ENCODE assay signal across 21 cellular contexts in the genomic region with DNA sequence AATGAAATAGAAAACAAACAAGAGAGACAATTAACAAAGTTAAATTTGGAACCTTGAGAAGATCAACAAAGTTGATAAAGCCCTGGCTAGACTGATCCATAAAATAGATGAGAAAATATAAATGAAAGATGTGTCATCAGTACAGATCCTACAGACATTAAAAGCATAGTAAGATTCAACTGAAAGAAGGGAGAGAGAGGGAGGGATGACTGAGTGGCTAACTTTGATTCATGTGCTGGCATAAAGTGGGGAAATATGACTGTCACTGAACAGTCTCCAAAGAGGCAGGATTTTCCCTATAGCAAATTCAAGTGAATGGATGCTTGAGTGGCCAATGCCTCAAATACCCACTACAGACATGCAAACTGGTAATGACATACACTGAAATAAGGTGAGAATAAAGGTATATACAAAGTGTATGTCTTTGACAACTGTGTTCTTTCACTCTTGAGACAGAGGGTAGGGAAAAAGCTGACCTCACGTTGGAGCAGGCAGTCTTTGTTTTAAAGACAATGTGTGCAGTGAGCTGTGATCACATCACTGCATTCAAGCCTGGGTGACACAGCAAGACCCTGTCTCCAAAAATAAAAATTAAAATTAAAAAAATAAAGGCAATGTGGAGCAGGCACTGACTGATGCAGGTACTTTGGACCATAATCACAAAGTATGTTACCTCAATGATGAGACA.
"Had no signal": no experiment of that assay in that cellular context is flagged by ENCODE, and none has a peak within 500 bp of the region (broad histone marks: within the 10 kb centered on the region; RNA-seq: fewer than 3 reads in every experiment).

No MANE protein-coding gene starts in this region.

- H3K4me1 ChIP-seq: right atrium auricular region had no signal

- H3K27me3 ChIP-seq: brain microvascular endothelial cell, gastroesophageal sphincter, right atrium auricular region, tibial nerve had no signal

- H3K4me3 ChIP-seq: gastroesophageal sphincter, right atrium auricular region, tibial nerve had no signal

- H3K36me3 ChIP-seq: brain microvascular endothelial cell, gastroesophageal sphincter, right atrium auricular region, tibial nerve had no signal

- H3K27ac Mint-ChIP-seq: activated CD4-positive, alpha-beta T cell treated with anti-CD3 and anti-CD28 coated beads for 36 hours; activated T-helper 17 cell treated with anti-CD3 and anti-CD28 coated beads, Interleukin-2, amount 50 U/mL, for 72 hours; memory B cell; T-helper 2 cell treated with Interferon-gamma antibody and Interleukin-4, amounts not matched to agents 5 μg/mL and 100 μg/mL, for 36 hours had no signal

- ATAC-seq: activated CD4-positive, alpha-beta T cell treated with anti-CD3 and anti-CD28 coated beads for 36 hours; activated T-cell treated with anti-CD3 and anti-CD28 coated beads, Interleukin-2, amount 50 U/mL, for 4 hours; activated T-helper 17 cell treated with anti-CD3 and anti-CD28 coated beads, Interleukin-2, amount 50 U/mL, for 72 hours; gastroesophageal sphincter; left colon; naive thymus-derived CD4-positive, alpha-beta T cell had no signal

- H3K27ac ChIP-seq: brain microvascular endothelial cell, gastroesophageal sphincter, right atrium auricular region, tibial nerve had no signal

- H3K4me3 Mint-ChIP-seq: activated CD4-positive, alpha-beta T cell treated with anti-CD3 and anti-CD28 coated beads for 36 hours; activated T-cell treated with anti-CD3 and anti-CD28 coated beads, Interleukin-2, amount 50 U/mL, for 4 hours; activated T-helper 17 cell treated with anti-CD3 and anti-CD28 coated beads, Interleukin-2, amount 50 U/mL, for 72 hours; memory B cell; naive thymus-derived CD4-positive, alpha-beta T cell; T-helper 2 cell treated with Interferon-gamma antibody and Interleukin-4, amounts not matched to agents 5 μg/mL and 100 μg/mL, for 36 hours had no signal

- H3K4me1 Mint-ChIP-seq: activated T-helper 17 cell treated with anti-CD3 and anti-CD28 coated beads, Interleukin-2, amount 50 U/mL, for 72 hours had no signal

- DNase-seq: activated CD4-positive, alpha-beta T cell treated with anti-CD3 and anti-CD28 coated beads for 36 hours; activated CD4-positive, alpha-beta T cell treated with anti-CD3 and anti-CD28 coated beads, Interleukin-2, amount 50 U/mL, for 48 hours; activated CD4-positive, CD25-positive, alpha-beta regulatory T cell; activated gamma-delta T cell treated with Interleukin-2 at 50 U/mL for 16 hours; activated naive CD4-positive, alpha-beta T cell treated with anti-CD3 and anti-CD28 coated beads, Interleukin-2, amount 50 U/mL, for 16 hours; activated T-cell treated with anti-CD3 and anti-CD28 coated beads, Interleukin-2, amount 50 U/mL, for 4 hours; amniotic stem cell; brain microvascular endothelial cell; hippocampal formation; left colon; midbrain; naive thymus-derived CD4-positive, alpha-beta T cell; occipital lobe; stimulated activated naive CD4-positive, alpha-beta T cell; T-helper 1 cell had no signal

- H3K27me3 Mint-ChIP-seq: activated CD4-positive, alpha-beta T cell treated with anti-CD3 and anti-CD28 coated beads for 36 hours; activated T-helper 17 cell treated with anti-CD3 and anti-CD28 coated beads, Interleukin-2, amount 50 U/mL, for 72 hours; memory B cell; naive thymus-derived CD4-positive, alpha-beta T cell had no signal
